8 cellular contexts compared by ENCODE assay signal in the genomic region with DNA sequence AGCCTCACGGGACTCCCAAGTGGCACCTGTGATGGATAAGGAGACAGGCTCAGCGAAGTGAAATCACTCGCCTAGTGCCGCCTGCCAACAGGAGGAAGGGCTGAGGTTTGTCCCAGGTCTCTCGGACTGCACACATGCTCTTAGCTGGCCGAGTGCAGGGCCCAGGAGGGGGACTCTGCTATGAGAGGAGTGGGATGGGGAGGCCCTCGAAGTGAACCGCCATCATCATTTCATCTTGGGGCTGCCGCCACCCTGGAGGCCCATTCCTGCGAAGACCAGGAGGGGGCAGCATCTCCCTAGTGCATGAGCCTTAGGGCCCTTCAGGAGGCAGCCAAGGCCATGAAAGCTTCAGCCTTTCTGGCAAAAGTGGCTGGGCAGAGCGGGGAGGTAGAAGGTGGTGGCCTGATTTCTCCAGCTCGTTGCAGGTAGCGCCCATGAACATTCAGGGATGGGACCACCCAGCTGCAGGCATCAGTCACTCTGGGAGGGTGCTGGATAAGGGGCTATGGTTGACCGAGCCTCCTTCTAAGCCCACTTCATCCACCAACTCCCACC. TPM values are rescaled to one million over a fixed set of nuclear protein-coding genes. Genes with fewer than 3 reads are reported as not detected.
DNase-seq lines count a peak whose midpoint lies in the region; ATAC-seq and TF ChIP-seq lines count a peak whose summit lies in the region.

No MANE protein-coding gene starts in this region.

- H3K36me3 Mint-ChIP-seq in endodermal cell (ENCODE audit: low read depth), result peaks cover 19% of the 10 kb centered on the region

- no peaks in the 10 kb centered on the region for H3K9me3 ChIP-seq in endodermal cell (ENCODE audit: control insufficient read depth, low read length)

- peaks cover 7% of the 10 kb centered on the region for H3K4me1 Mint-ChIP-seq in endodermal cell

- 63% methylated on average over 10 to 14 of the region's 14 CpGs for WGBS in endodermal cell (ENCODE audit: insufficient coverage in 1 of 2, insufficient read length in 1 of 2), 2 experiments

- no peaks in the 10 kb centered on the region for H3K9me3 Mint-ChIP-seq in endodermal cell

- DNase-seq in DMS79 treated with DMSO at 0.1 percent for 48 hours (lab: John Stamatoyannopoulos, UW) (peak; percentile 78), NOMO-1 treated with DMSO at 0.1 percent for 48 hours (lab: John Stamatoyannopoulos, UW; ENCODE audit: unreplicated experiment) (peak; percentile 47), endodermal cell (peak; percentile 96), myocyte (ENCODE audit: low read depth) (peak; percentile 70)
- peak; percentile 33 for DNase-seq in activated CD8-positive, alpha-beta memory T cell treated with anti-CD3 and anti-CD28 coated beads, Interleukin-2, amount 50 U/mL, for 1 hour (ENCODE audit: extremely low read depth)
- DNase-seq in stimulated activated naive CD4-positive, alpha-beta T cell (lab: John Stamatoyannopoulos, UW), result peak; percentile 22 to 58 (median 48)

- no peaks in the 10 kb centered on the region for H3K27me3 Mint-ChIP-seq in endodermal cell (ENCODE audit: insufficient read depth)

- H3K4me3 Mint-ChIP-seq in endodermal cell, result no peak overlapping the region

- no peak overlapping the region for H3K4me3 ChIP-seq in endodermal cell (ENCODE audit: low read length)

- ATAC-seq in HG03159 (IDR thresholded peaks at IDR 0.05; ENCODE audit: unreplicated experiment) (peak; percentile 75), GM21737 (IDR thresholded peaks at IDR 0.05; ENCODE audit: unreplicated experiment) (no peak)

- no peaks in the 10 kb centered on the region for H3K4me1 ChIP-seq in endodermal cell (ENCODE audit: control insufficient read depth, insufficient read depth, low read length)

- no peaks in the 10 kb centered on the region for H3K27me3 ChIP-seq in endodermal cell (ENCODE audit: control insufficient read depth, insufficient read depth, low read length, poor library complexity, severe bottlenecking)

- H3K27ac Mint-ChIP-seq in endodermal cell, result no peak overlapping the region

- H3K27ac ChIP-seq in endodermal cell (ENCODE audit: low read depth, low read length), result no peak overlapping the region

- TF ChIP-seq CTCF in endodermal cell (conservative IDR thresholded peaks at IDR 0.05), result peak; percentile 96

- H3K9ac ChIP-seq in endodermal cell (ENCODE audit: extremely low read depth, low read length, poor library complexity, severe bottlenecking), result no peak overlapping the region

- no peaks in the 10 kb centered on the region for H3K36me3 ChIP-seq in endodermal cell (ENCODE audit: control insufficient read depth, insufficient read depth, low read length)

RNA-seq across cellular contexts. Expression of a gene that starts 17.3 kb away (rescaled TPM):
- total RNA-seq in endodermal cell (under 1 TPM; 0.20 to 0.26 TPM), myocyte (0.11 and 0.16 TPM in 2 replicates)
- polyA plus RNA-seq in endodermal cell (2013, experiment 1 of 2), result 0.50 TPM
- 0.75 TPM for polyA plus RNA-seq in endodermal cell (2013, experiment 2 of 2)
- polyA plus RNA-seq in myocyte (2012), result 0.37 TPM

RNA-seq across cellular contexts. Expression of a gene that starts 19.8 kb away (rescaled TPM):
- total RNA-seq in endodermal cell, result 1 to 10 TPM; 5.0 to 8.5 TPM
- polyA plus RNA-seq in endodermal cell (2013, experiment 1 of 2), result 2.7 TPM
- 1.9 TPM for polyA plus RNA-seq in endodermal cell (2013, experiment 2 of 2)
- total RNA-seq in myocyte, result 3.9 and 10.0 TPM in 2 replicates
- polyA plus RNA-seq in myocyte (2012), result 4.3 TPM

Comparison
In these comparisons a context has a peak if more than half of its experiments do, and no peak if none do; other contexts are left out.
1. DNase-seq: peak in every context shown above with its lines; median percentile 96 in endodermal cell; 78 in DMS79 treated with DMSO at 0.1 percent for 48 hours; 70 in myocyte; 48 in stimulated activated naive CD4-positive, alpha-beta T cell; 47 in NOMO-1 treated with DMSO at 0.1 percent for 48 hours; 33 in activated CD8-positive, alpha-beta memory T cell treated with anti-CD3 and anti-CD28 coated beads, Interleukin-2, amount 50 U/mL, for 1 hour.